8 cellular contexts compared by ENCODE assay signal in the genomic region with DNA sequence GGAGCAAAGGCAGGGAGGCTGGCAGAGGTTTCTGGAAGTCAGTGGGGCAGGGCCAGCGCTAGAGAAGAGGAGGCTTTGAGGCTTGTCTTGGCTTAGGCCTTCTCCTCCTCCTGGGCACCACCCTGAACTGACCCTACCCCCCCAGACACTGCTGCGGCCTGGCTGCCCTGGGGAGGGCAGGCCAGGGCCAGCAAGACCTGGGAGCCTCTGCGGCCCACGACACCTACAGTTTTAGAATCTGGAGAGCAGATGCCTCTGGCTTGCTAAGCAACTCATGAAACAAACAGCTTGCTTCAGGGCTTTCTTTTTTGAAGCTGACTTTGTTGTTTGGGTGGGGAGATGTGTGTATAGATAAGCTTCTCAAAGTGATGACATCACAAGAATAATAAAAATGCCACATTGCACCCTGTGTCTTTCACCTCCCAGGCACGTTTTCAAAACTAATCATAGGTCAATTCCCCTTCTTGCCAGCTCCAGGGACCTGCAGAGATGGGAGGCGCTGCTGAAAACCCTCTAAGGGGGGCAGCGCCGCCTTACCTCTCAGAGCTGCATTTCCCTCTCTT. TPM values are rescaled to one million over a fixed set of nuclear protein-coding genes. Genes with fewer than 3 reads are reported as not detected.
DNase-seq lines count a peak whose midpoint lies in the region; ATAC-seq and TF ChIP-seq lines count a peak whose summit lies in the region.

No MANE protein-coding gene starts in this region.

- H3K27me3 Mint-ChIP-seq in activated T-helper 2 cell treated with anti-CD3 and anti-CD28 coated beads, Interferon-gamma antibody, Interleukin-2, Interleukin-4, amounts not matched to agents 10 μg/mL and 5 μg/mL and 100 μg/mL, durations not matched to agents 14 hours and 24 hours and 36 hours (ENCODE audit: low read depth) = peaks cover 12% of the 10 kb centered on the region

- no TSS peak for BruUV-seq in A673 (replicated peaks; lab: Mats Ljungman, UMichigan)

- H3K9me3 ChIP-seq in A673 (ENCODE audit: low read depth, low read length, poor library complexity, severe bottlenecking) (no peaks in the 10 kb centered on the region), Karpas-422 (ENCODE audit: low read length) (no peaks in the 10 kb centered on the region)

- no peak overlapping the region for H2AFZ ChIP-seq in Karpas-422 (ENCODE audit: low read length)

- H4K20me1 ChIP-seq in Karpas-422 (ENCODE audit: insufficient read depth, low read depth, low read length) = no peaks in the 10 kb centered on the region

- no peak for TF ChIP-seq CTCF in A673 (conservative IDR thresholded peaks at IDR 0.05; ENCODE audit: low read depth, low read length)

- ATAC-seq in GM21619 (IDR thresholded peaks at IDR 0.05; ENCODE audit: unreplicated experiment) = no peak

- H3K4me1 ChIP-seq in A673 (ENCODE audit: insufficient read depth, low read length, poor library complexity, severe bottlenecking) = peaks cover 20% of the 10 kb centered on the region
- no peaks in the 10 kb centered on the region for H3K4me1 ChIP-seq in Karpas-422 (ENCODE audit: low read length)

- no peak overlapping the region for H3K9ac ChIP-seq in Karpas-422 (ENCODE audit: low read length)

- H3K27me3 ChIP-seq in A673 (replicated peaks; ENCODE audit: insufficient read depth, low read depth, low read length, poor library complexity) = no peaks in the 10 kb centered on the region
- H3K27me3 ChIP-seq in Karpas-422 (ENCODE audit: low read length) = no peaks in the 10 kb centered on the region

- CTCF ChIA-PET in A673 (lab: Charles Lee) = interaction anchor here (0.6 to 1.1 kb wide), 3 partner anchors 242 to 419 kb away, joined by 3 to 5 read pairs (median 4); no protein-coding TSS in a partner anchor

- H3K9me2 ChIP-seq in Karpas-422 (replicated peaks; ENCODE audit: insufficient read depth, low read length) = no peaks in the 10 kb centered on the region

- H3K4me2 ChIP-seq in Karpas-422 (ENCODE audit: low read depth, low read length, poor library complexity, severe bottlenecking) = no peak overlapping the region

- no peaks in the 10 kb centered on the region for H3K79me2 ChIP-seq in Karpas-422 (ENCODE audit: low read length)

- H3K9me3 Mint-ChIP-seq in activated T-helper 2 cell treated with anti-CD3 and anti-CD28 coated beads, Interferon-gamma antibody, Interleukin-2, Interleukin-4, amounts not matched to agents 10 μg/mL and 5 μg/mL and 100 μg/mL, durations not matched to agents 14 hours and 24 hours and 36 hours = no peaks in the 10 kb centered on the region

- POLR2A ChIA-PET in A673 (lab: Charles Lee; ENCODE audit: low non-redundant PET) = no interaction called here

- no peak overlapping the region for H3K4me3 Mint-ChIP-seq in activated T-helper 2 cell treated with anti-CD3 and anti-CD28 coated beads, Interferon-gamma antibody, Interleukin-2, Interleukin-4, amounts not matched to agents 10 μg/mL and 5 μg/mL and 100 μg/mL, durations not matched to agents 14 hours and 24 hours and 36 hours (ENCODE audit: low read depth)

- H3K36me3 Mint-ChIP-seq in activated T-helper 2 cell treated with anti-CD3 and anti-CD28 coated beads, Interferon-gamma antibody, Interleukin-2, Interleukin-4, amounts not matched to agents 10 μg/mL and 5 μg/mL and 100 μg/mL, durations not matched to agents 14 hours and 24 hours and 36 hours (ENCODE audit: low read depth) = no peaks in the 10 kb centered on the region

- DNase-seq in A673 (ENCODE audit: low spot score) (peak; percentile 36), H4 (ENCODE audit: low spot score) (peak; percentile 76), iris pigment epithelial cell (ENCODE audit: low read depth) (peak; percentile 89), NK-92 (lab: John Stamatoyannopoulos, UW; ENCODE audit: unreplicated experiment) (no peak), Karpas-422 (no peak), SHP77 (lab: John Stamatoyannopoulos, UW) (no peak)
- peak; percentile 42 for DNase-seq in activated T-helper 2 cell treated with anti-CD3 and anti-CD28 coated beads, Interferon-gamma antibody, Interleukin-2, Interleukin-4, amounts not matched to agents 10 μg/mL and 5 μg/mL and 100 μg/mL, durations not matched to agents 14 hours and 24 hours and 36 hours (ENCODE audit: low spot score)

- H3K36me3 ChIP-seq in A673 (ENCODE audit: insufficient read depth, low read length, poor library complexity, severe bottlenecking) (no peaks in the 10 kb centered on the region), Karpas-422 (ENCODE audit: insufficient read depth, low read length) (no peaks in the 10 kb centered on the region)

- no peak overlapping the region for H3K27ac Mint-ChIP-seq in activated T-helper 2 cell treated with anti-CD3 and anti-CD28 coated beads, Interferon-gamma antibody, Interleukin-2, Interleukin-4, amounts not matched to agents 10 μg/mL and 5 μg/mL and 100 μg/mL, durations not matched to agents 14 hours and 24 hours and 36 hours

- H3K27ac ChIP-seq in A673 (ENCODE audit: low read depth, low read length, poor library complexity, severe bottlenecking) (peak overlapping the region; percentile 71), Karpas-422 (ENCODE audit: low read length) (no peak overlapping the region)

- H3K4me1 Mint-ChIP-seq in activated T-helper 2 cell treated with anti-CD3 and anti-CD28 coated beads, Interferon-gamma antibody, Interleukin-2, Interleukin-4, amounts not matched to agents 10 μg/mL and 5 μg/mL and 100 μg/mL, durations not matched to agents 14 hours and 24 hours and 36 hours (ENCODE audit: low read depth) = peaks cover 15% of the 10 kb centered on the region

- intact Hi-C loops in A673 (cut with micrococcal nuclease; ENCODE audit: unreplicated experiment) = no loop called here
- intact Hi-C loops in activated T-helper 2 cell treated with anti-CD3 and anti-CD28 coated beads, Interferon-gamma antibody, Interleukin-2, Interleukin-4, amounts not matched to agents 10 μg/mL and 5 μg/mL and 100 μg/mL, durations not matched to agents 14 hours and 24 hours and 36 hours (cut with micrococcal nuclease) = loop anchor here (10.0 kb wide), 1 partner anchor 322 kb away; no protein-coding TSS in a partner anchor

- H3K4me3 ChIP-seq in A673 (ENCODE audit: low read depth, low read length, poor library complexity, severe bottlenecking) = no peak overlapping the region
- H3K4me3 ChIP-seq in Karpas-422 (ENCODE audit: low read length) = no peak overlapping the region

RNA-seq across cellular contexts. Expression of gene SMAD7, which starts 46.2 kb away (rescaled TPM):
- 11.4 and 12.0 TPM in 2 replicates for total RNA-seq in A673 (2021)
- 6.9 and 10.1 TPM in 2 replicates for total RNA-seq in H4 (2014; rRNA removed; shearing (Covaris generic))
- 21.1 and 22.4 TPM in 2 replicates for total RNA-seq in activated T-helper 2 cell treated with anti-CD3 and anti-CD28 coated beads, Interferon-gamma antibody, Interleukin-2, Interleukin-4, amounts not matched to agents 10 μg/mL and 5 μg/mL and 100 μg/mL, durations not matched to agents 14 hours and 24 hours and 36 hours
- 1.3 and 2.1 TPM in 2 replicates for total RNA-seq in Karpas-422 (2014; rRNA removed; shearing (Covaris generic); ENCODE audit: low replicate concordance)

Comparison
In these comparisons a context has a peak if more than half of its experiments do, and no peak if none do; other contexts are left out.
1. DNase-seq: peak in A673 (single experiment), H4 (single experiment), activated T-helper 2 cell treated with anti-CD3 and anti-CD28 coated beads, Interferon-gamma antibody, Interleukin-2, Interleukin-4, amounts not matched to agents 10 μg/mL and 5 μg/mL and 100 μg/mL, durations not matched to agents 14 hours and 24 hours and 36 hours (single experiment) and iris pigment epithelial cell (single experiment); none in NK-92 (single experiment), Karpas-422 (single experiment) and SHP77 (0 of 2).